In genomic region chr11:69298778-69299461, GRCh38 we compare ENCODE assay signal across 9 cellular contexts. TPM values are rescaled to one million over a fixed set of nuclear protein-coding genes. Genes with fewer than 3 reads are reported as not detected.
DNase-seq lines count a peak whose midpoint lies in the region; ATAC-seq and TF ChIP-seq lines count a peak whose summit lies in the region.
"Had no signal": no experiment of that assay in that cellular context is flagged by ENCODE, and none has a peak within 500 bp of the region (broad histone marks: within the 10 kb centered on the region; RNA-seq: fewer than 3 reads in every experiment).

No MANE protein-coding gene starts in this region.

- peak overlapping the region; percentile 95 to 97 for H4K8ac ChIP-seq in IMR-90 (ENCODE audit: low read depth in 2 of 2, low read length in 2 of 2)

- H3K36me3 ChIP-seq in BLaER1 (no peaks in the 10 kb centered on the region), IMR-90 (ENCODE audit: control insufficient read depth, insufficient read depth, low read length) (no peaks in the 10 kb centered on the region), brain microvascular endothelial cell (replicated peaks) (no peaks in the 10 kb centered on the region)

- 81% methylated on average over 4 of the region's 17 CpGs; no CpG with 5 or more reads in 1 of the 2 experiments for WGBS in IMR-90 (ENCODE audit: extremely low coverage in 2 of 2, insufficient read length in 1 of 2), 2 experiments

- 0 out of 2 replicates have a peak overlapping the region, but pooled peaks have one; percentile 9 for H3K4me3 ChIP-seq in BLaER1
- no peak overlapping the region for H3K4me3 ChIP-seq in IMR-90 (ENCODE audit: insufficient read depth, low read depth, low read length)
- H3K4me3 ChIP-seq in brain microvascular endothelial cell (ENCODE audit: low read depth, low read length): no peak overlapping the region

- H3K4me1 ChIP-seq in BLaER1: peaks cover 91% of the 10 kb centered on the region
- H3K4me1 ChIP-seq in IMR-90 (ENCODE audit: control insufficient read depth, insufficient read depth, low read length): peaks cover 55% of the 10 kb centered on the region

- H3K9me1 ChIP-seq in IMR-90 (ENCODE audit: insufficient read depth, low read length): peaks cover 38% of the 10 kb centered on the region

- peak overlapping the region; percentile 100 for H2AK9ac ChIP-seq in IMR-90 (replicated peaks; ENCODE audit: low read depth, low read length, poor library complexity)

- H3K4me2 ChIP-seq in BLaER1 (peak overlapping the region; percentile 92), IMR-90 (ENCODE audit: low read depth, low read length) (peak overlapping the region; percentile 51)

- CTCF ChIA-PET in IMR-90 (lab: Yijun Ruan, JAX): no interaction called here

- DNase-seq in IMR-90 (peak; percentile 48), brain microvascular endothelial cell (no peak), NCI-H446 treated with DMSO at 0.1 percent for 48 hours (lab: John Stamatoyannopoulos, UW) (no peak), caudate nucleus (lab: John Stamatoyannopoulos, UW) (no peak)
- DNase-seq in naive thymus-derived CD8-positive, alpha-beta T cell: no peak
- DNase-seq: NCI-H526 treated with DMSO at 0.1 percent for 48 hours had no signal

- no peaks in the 10 kb centered on the region for H3K9me3 ChIP-seq in BLaER1
- no peaks in the 10 kb centered on the region for H3K9me3 ChIP-seq in IMR-90 (ENCODE audit: control insufficient read depth, insufficient read depth, low read length)

- H2AFZ ChIP-seq in IMR-90 (replicated peaks; ENCODE audit: low read length, poor library complexity): peak overlapping the region; percentile 78

- peak overlapping the region; percentile 98 for H4K91ac ChIP-seq in IMR-90 (ENCODE audit: insufficient read depth, low read depth, low read length)

- H3K9ac ChIP-seq in BLaER1 (peak overlapping the region; percentile 27), IMR-90 (ENCODE audit: low read depth, low read length) (peak overlapping the region; percentile 30; the same call in 1 of the 2 replicates)

- ATAC-seq in IMR-90 (ENCODE audit: low read depth) (peak; percentile 32), GM18867 (IDR thresholded peaks at IDR 0.05; ENCODE audit: unreplicated experiment) (no peak), HG03039 (IDR thresholded peaks at IDR 0.05; ENCODE audit: unreplicated experiment) (no peak)
- no peak for ATAC-seq in naive thymus-derived CD8-positive, alpha-beta T cell

- no peak for TF ChIP-seq RAD21 in IMR-90 (IDR thresholded peaks at IDR 0.05; ENCODE audit: low read length)

- H3K4me1 Mint-ChIP-seq in naive thymus-derived CD8-positive, alpha-beta T cell: peaks cover 36 to 63% (median 51%) of the 10 kb centered on the region in 4 donors

- peaks cover 5% of the 10 kb centered on the region; the same call in 1 of the 2 replicates for H4K20me1 ChIP-seq in BLaER1
- H4K20me1 ChIP-seq in IMR-90 (ENCODE audit: insufficient read depth, low read length): no peaks in the 10 kb centered on the region; the same call in 1 of the 2 replicates

- H3K27me3 Mint-ChIP-seq in naive thymus-derived CD8-positive, alpha-beta T cell: no peaks in the 10 kb centered on the region

- H4K5ac ChIP-seq in IMR-90 (ENCODE audit: low read depth, low read length): peak overlapping the region; percentile 93

- H3K27me3 ChIP-seq in BLaER1 (no peaks in the 10 kb centered on the region), IMR-90 (ENCODE audit: control insufficient read depth, insufficient read depth, low read length) (no peaks in the 10 kb centered on the region), brain microvascular endothelial cell (replicated peaks) (no peaks in the 10 kb centered on the region)

- H3K36me3 Mint-ChIP-seq in naive thymus-derived CD8-positive, alpha-beta T cell: no peaks in the 10 kb centered on the region

- TF ChIP-seq POLR2A in IMR-90 (IDR thresholded peaks at IDR 0.05; ENCODE audit: low read depth, low read length): no peak

- H2BK20ac ChIP-seq in IMR-90 (ENCODE audit: low read depth, low read length): peak overlapping the region; percentile 100

- H2BK15ac ChIP-seq in IMR-90 (ENCODE audit: low read depth, low read length): peak overlapping the region; percentile 91

- peaks cover 9 to 62% of the 10 kb centered on the region in 2 experiments; a peak in 3 of 4 replicates for H3K79me1 ChIP-seq in IMR-90 (ENCODE audit: low read depth in 1 of 2, low read length in 2 of 2)

- intact Hi-C loops in IMR-90 (cut with micrococcal nuclease): loop anchor here (10.0 kb wide), 1 partner anchor 164 kb away; no protein-coding TSS in a partner anchor

- H3K27ac ChIP-seq in BLaER1: peak overlapping the region; percentile 90
- peak overlapping the region; percentile 92 for H3K27ac ChIP-seq in IMR-90 (ENCODE audit: insufficient read depth, low read length)
- H3K27ac ChIP-seq in brain microvascular endothelial cell: peak overlapping the region; percentile 76
- H3K27ac ChIP-seq in caudate nucleus (ENCODE audit: low read depth, low read length): no peak overlapping the region

- in situ Hi-C loops in IMR-90 (cut with MboI; ENCODE audit: low sequenced_read_pairs): no loop called here
- in situ Hi-C loops in brain microvascular endothelial cell (cut with HindIII; ENCODE audit: low pct_ligation_motif_present, low sequenced_read_pairs): no loop called here

- H3K4me3 Mint-ChIP-seq in naive thymus-derived CD8-positive, alpha-beta T cell: peak overlapping the region; percentile 59 to 89 (median 76)

- H3K56ac ChIP-seq in IMR-90 (ENCODE audit: extremely low read depth, insufficient read depth, low read length): peak overlapping the region; percentile 84

- dilution Hi-C loops in IMR-90 (cut with HindIII; ENCODE audit: low sequenced_read_pairs, unreplicated experiment): no loop called here

- peak overlapping the region; percentile 99 for H2BK120ac ChIP-seq in IMR-90 (ENCODE audit: low read depth, low read length)

- BruUV-seq in IMR-90 (replicated peaks; lab: Mats Ljungman, UMichigan): no TSS peak

- H3K14ac ChIP-seq in IMR-90 (replicated peaks; ENCODE audit: low read depth, low read length): peak overlapping the region; percentile 96

- peak overlapping the region; percentile 91 for H3K23ac ChIP-seq in IMR-90 (ENCODE audit: low read depth, low read length)

- TF ChIP-seq CTCF in IMR-90 (conservative IDR thresholded peaks at IDR 0.05; ENCODE audit: low read depth, low read length): no peak
- no peak for TF ChIP-seq CTCF in brain microvascular endothelial cell (IDR thresholded peaks at IDR 0.05; ENCODE audit: low read depth, low read length, missing control alignments)

- POLR2A ChIA-PET in IMR-90 (lab: Charles Lee; ENCODE audit: unreplicated experiment): interaction anchor here (0.6 to 2.4 kb wide), 3 partner anchors 54 to 345 kb away, joined by 3 to 11 read pairs (median 4); no protein-coding TSS in a partner anchor
- POLR2A ChIA-PET in naive thymus-derived CD8-positive, alpha-beta T cell (lab: Charles Lee): interaction anchor here (0.6 to 5.3 kb wide), 2 partner anchors 11 to 17 kb away, joined by 3 to 43 read pairs; no protein-coding TSS in a partner anchor

- H2BK5ac ChIP-seq in IMR-90 (ENCODE audit: low read depth, low read length, poor library complexity, severe bottlenecking): peak overlapping the region; percentile 97

- peak overlapping the region; percentile 99 for H2AK5ac ChIP-seq in IMR-90 (ENCODE audit: low read depth, low read length)

- H3K18ac ChIP-seq in IMR-90 (ENCODE audit: low read depth, low read length): peak overlapping the region; percentile 82

- peaks cover 0 to 2% (median 0%) of the 10 kb centered on the region in 9 donors for H3K9me3 Mint-ChIP-seq in naive thymus-derived CD8-positive, alpha-beta T cell

- H3K27ac Mint-ChIP-seq in naive thymus-derived CD8-positive, alpha-beta T cell: peak overlapping the region in 9 of 10 donors; percentile 69 to 97 (median 91)

- peak overlapping the region; percentile 100 for H3K4ac ChIP-seq in IMR-90 (ENCODE audit: low read depth, low read length)

TF ChIP-seq in IMR-90, 13 proteins besides CTCF, POLR2A, EP300 and RAD21 (continues in another document):
- TF ChIP-seq RCOR1 (IDR thresholded peaks at IDR 0.05; ENCODE audit: insufficient replicate concordance, low read length): no peak
- no peak for TF ChIP-seq MXI1 (IDR thresholded peaks at IDR 0.05; ENCODE audit: borderline replicate concordance, low read depth, low read length)
- no peak for TF ChIP-seq MAZ (IDR thresholded peaks at IDR 0.05; ENCODE audit: borderline replicate concordance, low read depth, low read length)
- no peak for TF ChIP-seq USF2 (IDR thresholded peaks at IDR 0.05; ENCODE audit: low read depth, low read length)
- no peak for TF ChIP-seq MAFK (IDR thresholded peaks at IDR 0.05; ENCODE audit: low read depth, low read length)
- TF ChIP-seq FOS (IDR thresholded peaks at IDR 0.05; ENCODE audit: low read depth, low read length): no peak
- no peak for TF ChIP-seq RFX5 (IDR thresholded peaks at IDR 0.05; ENCODE audit: low read depth, low read length)
- TF ChIP-seq NFE2L2 (IDR thresholded peaks at IDR 0.05; ENCODE audit: low read depth, low read length): no peak
- TF ChIP-seq ELK1 (IDR thresholded peaks at IDR 0.05; ENCODE audit: borderline replicate concordance, low read depth, low read length): no peak
- TF ChIP-seq SMC3 (IDR thresholded peaks at IDR 0.05; ENCODE audit: low read depth, low read length): no peak
- no peak for TF ChIP-seq CHD1 (IDR thresholded peaks at IDR 0.05; ENCODE audit: low read depth, low read length)
- no peak for TF ChIP-seq CEBPB (IDR thresholded peaks at IDR 0.05; ENCODE audit: low read depth, low read length)

RNA-seq across cellular contexts. Expression of gene MYEOV, which starts 5.0 kb away (rescaled TPM):
- 6.1 and 6.8 TPM in 2 replicates for total RNA-seq in IMR-90 (2012; rRNA removed)
- 5.8 and 12.5 TPM in 2 replicates for polyA plus RNA-seq in IMR-90 (2012; rRNA removed)
- 3.3 and 5.6 TPM in 2 replicates for polyA plus RNA-seq in IMR-90 (2012; cell fraction: cytosol; rRNA removed)
- 7.1 and 13.0 TPM in 2 replicates for polyA plus RNA-seq in IMR-90 (2012; cell fraction: nucleus; rRNA removed; ENCODE audit: low replicate concordance)
- not detected for total RNA-seq in naive thymus-derived CD8-positive, alpha-beta T cell
- polyA plus RNA-seq in naive thymus-derived CD8-positive, alpha-beta T cell: not detected
